9 cellular contexts compared by ENCODE assay signal in genomic region chr15:74179101-74179841, GRCh38. TPM values are rescaled to one million over a fixed set of nuclear protein-coding genes. Genes with fewer than 3 reads are reported as not detected.
DNase-seq lines count a peak whose midpoint lies in the region; ATAC-seq and TF ChIP-seq lines count a peak whose summit lies in the region.
"Had no signal": no experiment of that assay in that cellular context is flagged by ENCODE, and none has a peak within 500 bp of the region (broad histone marks: within the 10 kb centered on the region; RNA-seq: fewer than 3 reads in every experiment).

No MANE protein-coding gene starts in this region.

- H3K4me3 Mint-ChIP-seq in nephron progenitor cell, result no peak overlapping the region
- H3K4me3 Mint-ChIP-seq in CD4-positive, alpha-beta memory T cell, result no peak overlapping the region

- H3K9me2 ChIP-seq in PC-9 (ENCODE audit: insufficient read depth), result no peaks in the 10 kb centered on the region

- H3K79me2 ChIP-seq in ACC112 (ENCODE audit: control insufficient read depth, insufficient read depth, low read length, unreplicated experiment), result no peaks in the 10 kb centered on the region
- no peaks in the 10 kb centered on the region for H3K79me2 ChIP-seq in PC-9 (ENCODE audit: low read depth)

- H3F3A ChIP-seq in PC-9 (ENCODE audit: insufficient read depth, low read depth), result peaks cover 66% of the 10 kb centered on the region

- H3K27me3 ChIP-seq in ACC112 (ENCODE audit: insufficient read depth, low read length) (no peaks in the 10 kb centered on the region), PC-9 (ENCODE audit: insufficient read depth, low read depth) (no peaks in the 10 kb centered on the region)
- no peaks in the 10 kb centered on the region for H3K27me3 ChIP-seq in CD4-positive, alpha-beta memory T cell (ENCODE audit: insufficient read depth, low read length)

- DNase-seq in PC-9 (peak; percentile 94 to 95), nephron progenitor cell (no peak), NCI-H2029 treated with DMSO at 0.1 percent for 48 hours (lab: John Stamatoyannopoulos, UW) (no peak)
- DNase-seq in CD4-positive, alpha-beta memory T cell, result no peak
- DNase-seq: NCI-H187 had no signal

- no peak overlapping the region for H3K4me3 ChIP-seq in ACC112 (ENCODE audit: low read depth, low read length)
- no peak overlapping the region for H3K4me3 ChIP-seq in PC-9
- no peak overlapping the region for H3K4me3 ChIP-seq in CD4-positive, alpha-beta memory T cell (ENCODE audit: low read length in 2 of 2)

- H3K4me1 Mint-ChIP-seq in nephron progenitor cell, result peaks cover 50% of the 10 kb centered on the region
- no peaks in the 10 kb centered on the region for H3K4me1 Mint-ChIP-seq in CD4-positive, alpha-beta memory T cell

- no TSS peak for BruUV-seq in PC-9 (replicated peaks; lab: Mats Ljungman, UMichigan)

- peaks cover 7% of the 10 kb centered on the region for H3K36me3 Mint-ChIP-seq in nephron progenitor cell (ENCODE audit: low read depth)
- no peaks in the 10 kb centered on the region for H3K36me3 Mint-ChIP-seq in CD4-positive, alpha-beta memory T cell

- H3K4me1 ChIP-seq in ACC112 (ENCODE audit: control insufficient read depth, insufficient read depth, low read length, unreplicated experiment) (peaks cover 38% of the 10 kb centered on the region), PC-9 (replicated peaks; ENCODE audit: insufficient read depth) (peaks cover 43% of the 10 kb centered on the region)
- no peaks in the 10 kb centered on the region for H3K4me1 ChIP-seq in CD4-positive, alpha-beta memory T cell (ENCODE audit: insufficient read depth, low read length)

- peak overlapping the region; percentile 41 for H3K27ac Mint-ChIP-seq in nephron progenitor cell
- H3K27ac Mint-ChIP-seq in CD4-positive, alpha-beta memory T cell, result no peak overlapping the region

- H3K9me3 Mint-ChIP-seq in nephron progenitor cell, result no peaks in the 10 kb centered on the region
- H3K9me3 Mint-ChIP-seq in CD4-positive, alpha-beta memory T cell, result peaks cover 0 to 2% (median 0%) of the 10 kb centered on the region in 8 donors

- no peaks in the 10 kb centered on the region for H3K9me3 ChIP-seq in PC-9 (ENCODE audit: insufficient read depth, low read depth)
- H3K9me3 ChIP-seq in CD4-positive, alpha-beta memory T cell (ENCODE audit: control insufficient read depth in 1 of 2, low read length in 2 of 2), result no peaks in the 10 kb centered on the region

- H4K20me1 ChIP-seq in PC-9 (ENCODE audit: insufficient read depth), result no peaks in the 10 kb centered on the region

- H3K27me3 Mint-ChIP-seq in nephron progenitor cell (ENCODE audit: low read depth, poor library complexity), result peaks cover 2% of the 10 kb centered on the region
- H3K27me3 Mint-ChIP-seq in CD4-positive, alpha-beta memory T cell, result peaks cover 3 to 4% of the 10 kb centered on the region in 2 donors

- H3K36me3 ChIP-seq in ACC112 (ENCODE audit: insufficient read depth, low read length) (no peaks in the 10 kb centered on the region), PC-9 (ENCODE audit: low read depth) (peaks cover 18% of the 10 kb centered on the region; the same call in 1 of the 2 replicates)
- H3K36me3 ChIP-seq in CD4-positive, alpha-beta memory T cell (ENCODE audit: insufficient read depth, low read length), result no peaks in the 10 kb centered on the region

- POLR2A ChIA-PET in PC-9 (lab: Charles Lee; ENCODE audit: unreplicated experiment), result interaction anchor here (0.6 to 1.2 kb wide), 6 partner anchors 17 to 67 kb away, joined by 3 to 17 read pairs (median 8); partner anchors contain the start of gene STRA6
- POLR2A ChIA-PET in CD4-positive, alpha-beta memory T cell (lab: Charles Lee; ENCODE audit: partially characterized antibody), result no interaction called here

- peak overlapping the region; percentile 58 for H3K4me2 ChIP-seq in PC-9

- ATAC-seq in esophagus mucosa (peak; percentile 68), GM18858 (IDR thresholded peaks at IDR 0.05; ENCODE audit: unreplicated experiment) (no peak), GM21825 (IDR thresholded peaks at IDR 0.05; ENCODE audit: unreplicated experiment) (no peak)

- TF ChIP-seq CTCF in PC-9 (conservative IDR thresholded peaks at IDR 0.05) (no peak), nephron progenitor cell (IDR thresholded peaks at IDR 0.05) (no peak)

- H2AFZ ChIP-seq in ACC112 (ENCODE audit: low read length, unreplicated experiment), result no peak overlapping the region
- no peak overlapping the region for H2AFZ ChIP-seq in PC-9

- H3K27ac ChIP-seq in ACC112 (ENCODE audit: low read depth, low read length), result peak overlapping the region; percentile 69
- peak overlapping the region; percentile 75 for H3K27ac ChIP-seq in PC-9
- no peak overlapping the region for H3K27ac ChIP-seq in CD4-positive, alpha-beta memory T cell (ENCODE audit: low read depth, low read length)

- CTCF ChIA-PET in PC-9 (lab: Charles Lee), result interaction anchor here (0.6 to 0.9 kb wide), 2 partner anchors 22 to 59 kb away, joined by 3 to 5 read pairs; no protein-coding TSS in a partner anchor
- CTCF ChIA-PET in CD4-positive, alpha-beta memory T cell (lab: Charles Lee; ENCODE audit: partially characterized antibody), result no interaction called here

- intact Hi-C loops in PC-9 (cut with micrococcal nuclease; ENCODE audit: unreplicated experiment), result loop anchor here (1.0 to 5.0 kb wide), 4 partner anchors 21 to 123 kb away; no protein-coding TSS in a partner anchor
- intact Hi-C loops in CD4-positive, alpha-beta memory T cell (cut with micrococcal nuclease), result no loop called here

RNA-seq across cellular contexts. Expression of gene ISLR, which starts 5.8 kb away (rescaled TPM):
- total RNA-seq in PC-9 (2021) (not detected in 2 replicates), esophagus mucosa (2.2 TPM)
- not detected for total RNA-seq in CD4-positive, alpha-beta memory T cell
- polyA plus RNA-seq in CD4-positive, alpha-beta memory T cell, result not detected

RNA-seq across cellular contexts. Expression of gene STRA6, which starts 23.3 kb away (rescaled TPM):
- 64.9 and 83.6 TPM in 2 replicates for total RNA-seq in PC-9 (2021)
- 1.5 TPM for total RNA-seq in esophagus mucosa
- total RNA-seq in CD4-positive, alpha-beta memory T cell, result not detected
- polyA plus RNA-seq in CD4-positive, alpha-beta memory T cell, result not detected

RNA-seq across cellular contexts. Expression of gene ISLR2, which starts 48.9 kb away (rescaled TPM):
- total RNA-seq in PC-9 (2021) (0.15 and 0.25 TPM in 2 replicates), esophagus mucosa (0.16 TPM)
- not detected for total RNA-seq in CD4-positive, alpha-beta memory T cell
- not detected for polyA plus RNA-seq in CD4-positive, alpha-beta memory T cell

RNA-seq across cellular contexts. Expression of gene CCDC33, which starts 56.9 kb away (rescaled TPM):
- total RNA-seq in PC-9 (2021) (7.5 and 15.4 TPM in 2 replicates), esophagus mucosa (0.32 TPM)
- not detected for total RNA-seq in CD4-positive, alpha-beta memory T cell
- polyA plus RNA-seq in CD4-positive, alpha-beta memory T cell, result not detected

Comparison
In these comparisons a context has a peak if more than half of its experiments do, and no peak if none do; other contexts are left out.
1. DNase-seq: peak in PC-9 (2 of 2); none in nephron progenitor cell (single experiment), CD4-positive, alpha-beta memory T cell (0 of 5) and NCI-H2029 treated with DMSO at 0.1 percent for 48 hours (single experiment).
2. RNA of gene STRA6, which starts 23.3 kb away (total RNA-seq): 64.9 to 83.6 TPM in PC-9; 1.5 TPM in esophagus mucosa (single experiment) and not detected in CD4-positive, alpha-beta memory T cell; every median in the first group is over 10 times any median in the second.